In the genomic region with DNA sequence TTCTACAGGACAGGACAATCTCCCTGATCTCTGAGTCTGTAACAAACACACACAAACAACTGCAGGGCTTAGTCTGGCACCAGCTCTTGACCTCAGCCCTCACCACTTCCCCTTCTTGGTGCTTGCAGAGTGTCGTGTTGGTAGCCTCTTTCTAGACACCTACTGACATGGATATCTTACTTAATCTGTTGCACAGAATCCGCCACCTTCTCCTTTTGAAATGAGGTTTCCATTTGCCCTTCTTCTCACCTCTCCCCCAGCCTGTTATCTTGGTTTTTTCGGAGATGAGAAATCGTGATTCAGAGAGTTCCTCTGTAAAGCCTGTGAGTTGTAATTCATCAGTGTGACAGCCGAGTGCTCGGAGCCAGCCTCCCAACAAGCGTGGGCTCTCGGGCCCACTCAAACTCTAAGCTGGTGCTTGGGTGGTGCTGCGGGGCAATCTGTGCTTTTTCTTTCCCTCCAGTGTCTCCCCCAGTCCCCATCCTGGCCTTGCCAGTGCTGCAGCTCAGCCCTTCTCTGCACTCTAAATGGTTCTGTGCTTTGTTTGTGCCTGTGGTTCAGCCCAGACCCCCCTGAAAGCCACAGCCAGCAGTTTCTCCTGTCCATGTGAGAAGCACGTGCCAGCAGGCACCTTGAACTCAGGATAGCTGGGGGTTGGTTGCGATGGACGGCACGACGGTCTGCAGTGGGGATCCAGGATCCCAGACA, we compare ENCODE assay signal across 1 cellular context.
A peak's percentile ranks its signal among the peaks of the same experiment; 100 is the strongest.
TF ChIP-seq lines count a peak whose summit lies in the region.

No MANE protein-coding gene starts in this region.

TF ChIP-seq in HepG2, 621 proteins besides CTCF, POLR2A, EP300 and RAD21 (continued from another document and continues in another):
- TF ChIP-seq, protein P1, sequence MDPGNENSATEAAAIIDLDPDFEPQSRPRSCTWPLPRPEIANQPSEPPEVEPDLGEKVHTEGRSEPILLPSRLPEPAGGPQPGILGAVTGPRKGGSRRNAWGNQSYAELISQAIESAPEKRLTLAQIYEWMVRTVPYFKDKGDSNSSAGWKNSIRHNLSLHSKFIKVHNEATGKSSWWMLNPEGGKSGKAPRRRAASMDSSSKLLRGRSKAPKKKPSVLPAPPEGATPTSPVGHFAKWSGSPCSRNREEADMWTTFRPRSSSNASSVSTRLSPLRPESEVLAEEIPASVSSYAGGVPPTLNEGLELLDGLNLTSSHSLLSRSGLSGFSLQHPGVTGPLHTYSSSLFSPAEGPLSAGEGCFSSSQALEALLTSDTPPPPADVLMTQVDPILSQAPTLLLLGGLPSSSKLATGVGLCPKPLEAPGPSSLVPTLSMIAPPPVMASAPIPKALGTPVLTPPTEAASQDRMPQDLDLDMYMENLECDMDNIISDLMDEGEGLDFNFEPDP (CRISPR knock-in tag; conservative IDR thresholded peaks at IDR 0.05), result peak; percentile 64; the same call in 1 of the 2 replicates
- TF ChIP-seq JUNB (CRISPR knock-in tag; IDR thresholded peaks at IDR 0.05; ENCODE audit: borderline replicate concordance) (peak; percentile 67; the same call in 1 of the 2 replicates), ZNF121 (CRISPR knock-in tag; IDR thresholded peaks at IDR 0.05) (peak; percentile 59; the same call in 1 of the 2 replicates), ATF7 (IDR thresholded peaks at IDR 0.05) (no peak), ATF7 (CRISPR knock-in tag; IDR thresholded peaks at IDR 0.05) (peak; percentile 57; the same call in 1 of the 2 replicates), SOX13 (IDR thresholded peaks at IDR 0.05) (no peak), SOX13 (CRISPR knock-in tag; conservative IDR thresholded peaks at IDR 0.05 in 1 of 2, IDR thresholded peaks at IDR 0.05 in 1 of 2) (0 out of 4 replicates have a peak, but pooled peaks of 1 of the 2 experiments have one; percentile 22), AKAP8 (CRISPR knock-in tag; IDR thresholded peaks at IDR 0.05) (0 out of 2 replicates have a peak, but pooled peaks have one; percentile 44), ZFP36 (IDR thresholded peaks at IDR 0.05; ENCODE audit: borderline replicate concordance, low read depth, low read length, partially characterized antibody) (no peak), PAX8 (CRISPR knock-in tag; IDR thresholded peaks at IDR 0.05; ENCODE audit: borderline replicate concordance) (peak; percentile 79; the same call in 1 of the 2 replicates), ZNF556 (CRISPR knock-in tag; IDR thresholded peaks at IDR 0.05; ENCODE audit: borderline replicate concordance) (peak; percentile 76; the same call in 1 of the 2 replicates), AHR (CRISPR knock-in tag; IDR thresholded peaks at IDR 0.05) (peak; percentile 79; the same call in 1 of the 2 replicates), RXRA (CRISPR knock-in tag; IDR thresholded peaks at IDR 0.05) (peak; percentile 39; the same call in 1 of the 2 replicates), ZMYM4 (CRISPR knock-in tag; IDR thresholded peaks at IDR 0.05) (peak; percentile 68), ZNF44 (CRISPR knock-in tag; IDR thresholded peaks at IDR 0.05) (0 out of 2 replicates have a peak, but pooled peaks have one; percentile 14), NKX3-1 (CRISPR knock-in tag; IDR thresholded peaks at IDR 0.05) (peak; percentile 62; the same call in 1 of the 2 replicates), SPEN (CRISPR knock-in tag; IDR thresholded peaks at IDR 0.05; ENCODE audit: low read depth) (peak; percentile 72), U2AF1 (optimal IDR thresholded peaks at IDR 0.05; ENCODE audit: low read depth, low read length) (no peak), ZNF773 (CRISPR knock-in tag; IDR thresholded peaks at IDR 0.05; ENCODE audit: borderline replicate concordance) (no peak), NFKBIZ (CRISPR knock-in tag; IDR thresholded peaks at IDR 0.05) (no peak), ZNF225 (CRISPR knock-in tag; IDR thresholded peaks at IDR 0.05) (peak; percentile 92), ZNF598 (CRISPR knock-in tag; IDR thresholded peaks at IDR 0.05; ENCODE audit: borderline replicate concordance) (0 out of 2 replicates have a peak, but pooled peaks have one; percentile 24), YEATS2 (CRISPR knock-in tag; IDR thresholded peaks at IDR 0.05; ENCODE audit: borderline replicate concordance) (peak; percentile 11; the same call in 1 of the 2 replicates), HOXA5 (CRISPR knock-in tag; IDR thresholded peaks at IDR 0.05) (0 out of 2 replicates have a peak, but pooled peaks have one; percentile 65), ZBTB7A (CRISPR knock-in tag; IDR thresholded peaks at IDR 0.05) (peak; percentile 49; the same call in 1 of the 2 replicates), ZNF747 (CRISPR knock-in tag; IDR thresholded peaks at IDR 0.05; ENCODE audit: borderline replicate concordance) (0 out of 2 replicates have a peak, but pooled peaks have one; percentile 25), SRY (CRISPR knock-in tag; IDR thresholded peaks at IDR 0.05) (peak; percentile 73; the same call in 1 of the 2 replicates), KLF16 (CRISPR knock-in tag; IDR thresholded peaks at IDR 0.05) (peak in 1 of 2 experiments; percentile 82; a peak in 2 of 4 replicates), ZNF737 (CRISPR knock-in tag; IDR thresholded peaks at IDR 0.05; ENCODE audit: borderline replicate concordance) (peak; percentile 66; the same call in 1 of the 2 replicates), ZNF337 (CRISPR knock-in tag; IDR thresholded peaks at IDR 0.05; ENCODE audit: borderline replicate concordance, low read depth) (no peak), ZNF136 (CRISPR knock-in tag; IDR thresholded peaks at IDR 0.05; ENCODE audit: low read depth) (no peak), HMGA1 (CRISPR knock-in tag; conservative IDR thresholded peaks at IDR 0.05) (no peak)
- TF ChIP-seq, protein P2, sequence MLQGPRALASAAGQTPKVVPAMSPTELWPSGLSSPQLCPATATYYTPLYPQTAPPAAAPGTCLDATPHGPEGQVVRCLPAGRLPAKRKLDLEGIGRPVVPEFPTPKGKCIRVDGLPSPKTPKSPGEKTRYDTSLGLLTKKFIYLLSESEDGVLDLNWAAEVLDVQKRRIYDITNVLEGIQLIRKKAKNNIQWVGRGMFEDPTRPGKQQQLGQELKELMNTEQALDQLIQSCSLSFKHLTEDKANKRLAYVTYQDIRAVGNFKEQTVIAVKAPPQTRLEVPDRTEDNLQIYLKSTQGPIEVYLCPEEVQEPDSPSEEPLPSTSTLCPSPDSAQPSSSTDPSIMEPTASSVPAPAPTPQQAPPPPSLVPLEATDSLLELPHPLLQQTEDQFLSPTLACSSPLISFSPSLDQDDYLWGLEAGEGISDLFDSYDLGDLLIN (CRISPR knock-in tag; IDR thresholded peaks at IDR 0.05; ENCODE audit: borderline replicate concordance), result peak; percentile 23; the same call in 1 of the 2 replicates
- TF ChIP-seq, protein P3, sequence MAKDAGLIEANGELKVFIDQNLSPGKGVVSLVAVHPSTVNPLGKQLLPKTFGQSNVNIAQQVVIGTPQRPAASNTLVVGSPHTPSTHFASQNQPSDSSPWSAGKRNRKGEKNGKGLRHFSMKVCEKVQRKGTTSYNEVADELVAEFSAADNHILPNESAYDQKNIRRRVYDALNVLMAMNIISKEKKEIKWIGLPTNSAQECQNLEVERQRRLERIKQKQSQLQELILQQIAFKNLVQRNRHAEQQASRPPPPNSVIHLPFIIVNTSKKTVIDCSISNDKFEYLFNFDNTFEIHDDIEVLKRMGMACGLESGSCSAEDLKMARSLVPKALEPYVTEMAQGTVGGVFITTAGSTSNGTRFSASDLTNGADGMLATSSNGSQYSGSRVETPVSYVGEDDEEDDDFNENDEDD (CRISPR knock-in tag; IDR thresholded peaks at IDR 0.05; ENCODE audit: borderline replicate concordance), result peak; percentile 80; the same call in 1 of the 2 replicates
- TF ChIP-seq, protein P4, sequence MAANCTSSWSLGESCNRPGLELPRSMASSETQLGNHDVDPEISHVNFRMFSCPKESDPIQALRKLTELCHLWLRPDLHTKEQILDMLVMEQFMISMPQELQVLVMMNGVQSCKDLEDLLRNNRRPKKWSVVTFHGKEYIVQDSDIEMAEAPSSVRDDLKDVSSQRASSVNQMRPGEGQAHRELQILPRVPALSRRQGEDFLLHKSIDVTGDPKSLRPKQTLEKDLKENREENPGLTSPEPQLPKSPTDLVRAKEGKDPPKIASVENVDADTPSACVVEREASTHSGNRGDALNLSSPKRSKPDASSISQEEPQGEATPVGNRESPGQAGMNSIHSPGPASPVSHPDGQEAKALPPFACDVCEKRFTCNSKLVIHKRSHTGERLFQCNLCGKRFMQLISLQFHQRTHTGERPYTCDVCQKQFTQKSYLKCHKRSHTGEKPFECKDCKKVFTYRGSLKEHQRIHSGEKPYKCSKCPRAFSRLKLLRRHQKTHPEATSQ (CRISPR knock-in tag; IDR thresholded peaks at IDR 0.05; ENCODE audit: borderline replicate concordance), result no peak
- TF ChIP-seq, protein P5, sequence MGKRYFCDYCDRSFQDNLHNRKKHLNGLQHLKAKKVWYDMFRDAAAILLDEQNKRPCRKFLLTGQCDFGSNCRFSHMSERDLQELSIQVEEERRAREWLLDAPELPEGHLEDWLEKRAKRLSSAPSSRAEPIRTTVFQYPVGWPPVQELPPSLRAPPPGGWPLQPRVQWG (CRISPR knock-in tag; IDR thresholded peaks at IDR 0.05; ENCODE audit: borderline replicate concordance, low read depth), result peak; percentile 71; the same call in 1 of the 2 replicates
- TF ChIP-seq, protein P6, sequence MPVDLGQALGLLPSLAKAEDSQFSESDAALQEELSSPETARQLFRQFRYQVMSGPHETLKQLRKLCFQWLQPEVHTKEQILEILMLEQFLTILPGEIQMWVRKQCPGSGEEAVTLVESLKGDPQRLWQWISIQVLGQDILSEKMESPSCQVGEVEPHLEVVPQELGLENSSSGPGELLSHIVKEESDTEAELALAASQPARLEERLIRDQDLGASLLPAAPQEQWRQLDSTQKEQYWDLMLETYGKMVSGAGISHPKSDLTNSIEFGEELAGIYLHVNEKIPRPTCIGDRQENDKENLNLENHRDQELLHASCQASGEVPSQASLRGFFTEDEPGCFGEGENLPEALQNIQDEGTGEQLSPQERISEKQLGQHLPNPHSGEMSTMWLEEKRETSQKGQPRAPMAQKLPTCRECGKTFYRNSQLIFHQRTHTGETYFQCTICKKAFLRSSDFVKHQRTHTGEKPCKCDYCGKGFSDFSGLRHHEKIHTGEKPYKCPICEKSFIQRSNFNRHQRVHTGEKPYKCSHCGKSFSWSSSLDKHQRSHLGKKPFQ (CRISPR knock-in tag; IDR thresholded peaks at IDR 0.05; ENCODE audit: insufficient replicate concordance), result no peak
- TF ChIP-seq, protein P7, sequence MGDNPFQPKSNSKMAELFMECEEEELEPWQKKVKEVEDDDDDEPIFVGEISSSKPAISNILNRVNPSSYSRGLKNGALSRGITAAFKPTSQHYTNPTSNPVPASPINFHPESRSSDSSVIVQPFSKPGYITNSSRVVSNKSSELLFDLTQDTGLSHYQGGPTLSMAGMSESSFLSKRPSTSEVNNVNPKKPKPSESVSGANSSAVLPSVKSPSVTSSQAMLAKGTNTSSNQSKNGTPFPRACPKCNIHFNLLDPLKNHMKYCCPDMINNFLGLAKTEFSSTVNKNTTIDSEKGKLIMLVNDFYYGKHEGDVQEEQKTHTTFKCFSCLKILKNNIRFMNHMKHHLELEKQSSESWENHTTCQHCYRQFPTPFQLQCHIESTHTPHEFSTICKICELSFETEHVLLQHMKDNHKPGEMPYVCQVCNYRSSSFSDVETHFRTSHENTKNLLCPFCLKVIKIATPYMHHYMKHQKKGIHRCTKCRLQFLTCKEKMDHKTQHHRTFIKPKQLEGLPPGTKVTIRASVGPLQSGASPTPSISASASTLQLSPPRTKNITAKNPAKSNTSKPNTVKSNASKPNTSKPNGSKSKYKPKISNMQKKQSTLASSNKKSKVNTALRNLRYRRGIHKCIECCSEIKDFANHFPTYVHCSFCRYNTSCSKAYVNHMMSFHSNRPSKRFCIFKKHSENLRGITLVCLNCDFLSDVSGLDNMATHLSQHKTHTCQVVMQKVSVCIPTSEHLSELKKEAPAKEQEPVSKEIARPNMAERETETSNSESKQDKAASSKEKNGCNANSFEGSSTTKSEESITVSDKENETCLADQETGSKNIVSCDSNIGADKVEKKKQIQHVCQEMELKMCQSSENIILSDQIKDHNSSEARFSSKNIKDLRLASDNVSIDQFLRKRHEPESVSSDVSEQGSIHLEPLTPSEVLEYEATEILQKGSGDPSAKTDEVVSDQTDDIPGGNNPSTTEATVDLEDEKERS (CRISPR knock-in tag; IDR thresholded peaks at IDR 0.05), result peak; percentile 93
